8 cellular contexts compared by ENCODE assay signal in the genomic region with DNA sequence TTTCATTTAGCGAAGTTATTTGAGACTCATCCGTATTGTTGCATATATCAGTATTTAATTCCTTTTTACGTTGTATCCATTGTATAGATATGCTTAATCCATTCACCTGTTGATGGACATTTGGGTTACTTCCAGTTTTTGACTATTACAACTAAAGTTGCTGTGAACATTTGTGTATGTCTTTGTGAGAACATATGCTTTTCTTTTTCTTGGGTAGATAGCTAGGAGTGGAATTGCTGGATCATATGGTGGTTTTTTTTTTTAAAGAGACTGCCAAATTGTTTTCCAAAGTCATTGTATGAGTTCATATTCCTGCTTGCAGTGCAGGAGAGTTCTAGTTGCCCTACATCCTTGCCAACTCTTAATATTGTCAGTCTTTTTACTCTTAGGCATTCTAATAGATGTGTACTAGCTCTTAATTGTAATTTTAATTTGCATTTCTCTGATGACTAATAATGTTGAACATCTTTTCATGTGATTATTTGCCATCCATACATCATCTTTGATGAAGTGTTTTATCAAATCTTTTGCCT.
"Had no signal": no experiment of that assay in that cellular context is flagged by ENCODE, and none has a peak within 500 bp of the region (broad histone marks: within the 10 kb centered on the region; RNA-seq: fewer than 3 reads in every experiment).

No MANE protein-coding gene starts in this region.

- H3K4me3 Mint-ChIP-seq: H9, HFFc6, IgD-negative memory B cell had no signal

- H3K9me3 Mint-ChIP-seq: IgD-negative memory B cell had no signal

- H3K27ac ChIP-seq: GM23248 had no signal

- H3K9ac ChIP-seq: GM23248 had no signal

- H3K4me3 ChIP-seq: GM23248 had no signal

- H2AFZ ChIP-seq: GM23248 had no signal

- FAIRE-seq: HTR-8/SVneo had no signal

- H3K27ac Mint-ChIP-seq: H9, HFFc6, IgD-negative memory B cell had no signal

- DNase-seq: GM23248, GOT3, H9, HCEC 1CT, HFFc6, KG1 had no signal

- H3K27me3 Mint-ChIP-seq: IgD-negative memory B cell had no signal
